ENCODE assay signal across 1 cellular context in the genomic region with DNA sequence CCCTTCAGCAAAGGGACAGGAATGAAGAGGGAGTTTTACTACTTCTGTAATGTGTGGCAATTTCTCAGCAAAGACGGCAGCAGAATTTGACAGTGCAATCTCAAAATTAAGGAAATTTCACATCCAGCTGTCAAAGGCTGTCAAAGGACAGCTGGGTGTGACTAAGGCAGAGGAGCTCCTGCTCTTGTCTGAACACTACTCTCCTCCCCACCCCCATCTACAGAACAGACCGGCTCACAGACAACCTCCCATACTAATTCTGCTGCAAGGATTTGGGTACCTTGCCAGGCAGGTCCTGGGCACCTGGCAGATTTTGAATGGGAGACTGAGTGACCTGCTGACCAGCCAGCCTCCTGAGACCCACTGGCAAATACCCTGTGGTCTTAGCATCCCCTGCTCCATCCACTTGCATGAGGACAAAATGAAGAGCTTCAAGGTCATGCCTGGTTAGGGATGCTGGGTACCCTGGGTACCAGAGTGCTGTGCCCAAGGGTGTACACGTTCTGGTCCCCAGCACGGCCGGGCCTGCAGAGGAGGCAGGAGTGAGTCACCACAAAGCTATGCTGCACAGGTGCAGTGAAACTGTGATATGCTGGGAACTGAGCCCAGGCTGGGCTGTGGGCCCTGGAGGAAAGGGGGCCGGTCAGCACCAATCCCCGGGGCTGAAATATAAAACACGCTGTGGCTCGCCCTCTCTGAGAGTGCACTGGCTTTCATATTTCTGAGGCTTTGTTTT.
TF ChIP-seq lines count a peak whose summit lies in the region.

No MANE protein-coding gene starts in this region.

TF ChIP-seq in GM23338, 12 proteins besides CTCF, POLR2A, EP300 and RAD21 (continued from another document):
- no peak for TF ChIP-seq ZNF462 (CRISPR knock-in tag; IDR thresholded peaks at IDR 0.05)
- TF ChIP-seq ZNF114 (CRISPR knock-in tag; IDR thresholded peaks at IDR 0.05), result no peak
- no peak for TF ChIP-seq CREB1 (CRISPR knock-in tag; IDR thresholded peaks at IDR 0.05; ENCODE audit: low read depth)
- TF ChIP-seq, protein P1, sequence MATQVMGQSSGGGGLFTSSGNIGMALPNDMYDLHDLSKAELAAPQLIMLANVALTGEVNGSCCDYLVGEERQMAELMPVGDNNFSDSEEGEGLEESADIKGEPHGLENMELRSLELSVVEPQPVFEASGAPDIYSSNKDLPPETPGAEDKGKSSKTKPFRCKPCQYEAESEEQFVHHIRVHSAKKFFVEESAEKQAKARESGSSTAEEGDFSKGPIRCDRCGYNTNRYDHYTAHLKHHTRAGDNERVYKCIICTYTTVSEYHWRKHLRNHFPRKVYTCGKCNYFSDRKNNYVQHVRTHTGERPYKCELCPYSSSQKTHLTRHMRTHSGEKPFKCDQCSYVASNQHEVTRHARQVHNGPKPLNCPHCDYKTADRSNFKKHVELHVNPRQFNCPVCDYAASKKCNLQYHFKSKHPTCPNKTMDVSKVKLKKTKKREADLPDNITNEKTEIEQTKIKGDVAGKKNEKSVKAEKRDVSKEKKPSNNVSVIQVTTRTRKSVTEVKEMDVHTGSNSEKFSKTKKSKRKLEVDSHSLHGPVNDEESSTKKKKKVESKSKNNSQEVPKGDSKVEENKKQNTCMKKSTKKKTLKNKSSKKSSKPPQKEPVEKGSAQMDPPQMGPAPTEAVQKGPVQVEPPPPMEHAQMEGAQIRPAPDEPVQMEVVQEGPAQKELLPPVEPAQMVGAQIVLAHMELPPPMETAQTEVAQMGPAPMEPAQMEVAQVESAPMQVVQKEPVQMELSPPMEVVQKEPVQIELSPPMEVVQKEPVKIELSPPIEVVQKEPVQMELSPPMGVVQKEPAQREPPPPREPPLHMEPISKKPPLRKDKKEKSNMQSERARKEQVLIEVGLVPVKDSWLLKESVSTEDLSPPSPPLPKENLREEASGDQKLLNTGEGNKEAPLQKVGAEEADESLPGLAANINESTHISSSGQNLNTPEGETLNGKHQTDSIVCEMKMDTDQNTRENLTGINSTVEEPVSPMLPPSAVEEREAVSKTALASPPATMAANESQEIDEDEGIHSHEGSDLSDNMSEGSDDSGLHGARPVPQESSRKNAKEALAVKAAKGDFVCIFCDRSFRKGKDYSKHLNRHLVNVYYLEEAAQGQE (IDR thresholded peaks at IDR 0.05; ENCODE audit: unreplicated experiment), result no peak
- TF ChIP-seq STAT1 (IDR thresholded peaks at IDR 0.05; ENCODE audit: unreplicated experiment), result no peak
